ENCODE assay signal across 8 cellular contexts in genomic region chr7:116955801-116956514, GRCh38.
DNase-seq lines count a peak whose midpoint lies in the region; ATAC-seq and TF ChIP-seq lines count a peak whose summit lies in the region.

No MANE protein-coding gene starts in this region.

- intact Hi-C loops in head of caudate nucleus (cut with DNase I): loop anchor here (10.0 kb wide), 1 partner anchor 91 kb away; the partner anchor contains the start of gene CAPZA2

- H3K27me3 Mint-ChIP-seq in activated T-cell treated with anti-CD3 and anti-CD28 coated beads, Interleukin-2, amount 50 U/mL, for 24 hours: no peaks in the 10 kb centered on the region

- DNase-seq in activated T-cell treated with anti-CD3 and anti-CD28 coated beads, Interleukin-2, amount 50 U/mL, for 24 hours: no peak
- no peak for DNase-seq in activated T-cell treated with anti-CD3 and anti-CD28 coated beads, Interleukin-2, amount 50 U/mL, for 48 hours
- DNase-seq in medulla oblongata (ENCODE audit: extremely low spot score) (peak; percentile 42), head of caudate nucleus (no peak), HUDEP-2 (lab: John Stamatoyannopoulos, UW; ENCODE audit: unreplicated experiment in 76 of 76) (no peak)
- DNase-seq in activated CD4-positive, alpha-beta T cell treated with anti-CD3 and anti-CD28 coated beads, Interleukin-2, amount 50 U/mL, for 4 hours: no peak

- peak overlapping the region; percentile 97 for H3K27ac ChIP-seq in VCaP

- H3K4me1 Mint-ChIP-seq in activated T-cell treated with anti-CD3 and anti-CD28 coated beads, Interleukin-2, amount 50 U/mL, for 24 hours (ENCODE audit: low read depth): peaks cover 33% of the 10 kb centered on the region

- peaks cover 3% of the 10 kb centered on the region for H3K36me3 Mint-ChIP-seq in activated T-cell treated with anti-CD3 and anti-CD28 coated beads, Interleukin-2, amount 50 U/mL, for 24 hours (ENCODE audit: low read depth)

- H3K4me3 Mint-ChIP-seq in activated T-cell treated with anti-CD3 and anti-CD28 coated beads, Interleukin-2, amount 50 U/mL, for 24 hours: peak overlapping the region; percentile 88

- no peaks in the 10 kb centered on the region for H3K9me3 Mint-ChIP-seq in activated T-cell treated with anti-CD3 and anti-CD28 coated beads, Interleukin-2, amount 50 U/mL, for 24 hours

- TF ChIP-seq CTCF in VCaP (conservative IDR thresholded peaks at IDR 0.05): no peak

- peak overlapping the region; percentile 53 for H3K27ac Mint-ChIP-seq in activated T-cell treated with anti-CD3 and anti-CD28 coated beads, Interleukin-2, amount 50 U/mL, for 24 hours

- peak; percentile 54 for ATAC-seq in HG02943 (IDR thresholded peaks at IDR 0.05; ENCODE audit: low read depth, unreplicated experiment)
